Comparison of ENCODE assay signal across 8 cellular contexts in genomic region chr15:44735482-44736260, GRCh38. TPM values are rescaled to one million over a fixed set of nuclear protein-coding genes. Genes with fewer than 3 reads are reported as not detected.
A peak's percentile ranks its signal among the peaks of the same experiment; 100 is the strongest.
DNase-seq lines count a peak whose midpoint lies in the region; ATAC-seq and TF ChIP-seq lines count a peak whose summit lies in the region.

No MANE protein-coding gene starts in this region.

- no peaks in the 10 kb centered on the region for H3K27me3 Mint-ChIP-seq in activated CD8-positive, alpha-beta T cell treated with anti-CD3 and anti-CD28 coated beads, Interleukin-2, amount 10 ng/mL, durations not matched to agents 7 days and 5 days (ENCODE audit: low read depth)

- TF ChIP-seq CTCF in lower lobe of right lung (IDR thresholded peaks at IDR 0.05) (no peak), RWPE1 (conservative IDR thresholded peaks at IDR 0.05; ENCODE audit: low read depth) (no peak)

- H3K36me3 ChIP-seq in lower lobe of right lung (no peaks in the 10 kb centered on the region), urinary bladder (ENCODE audit: insufficient read depth) (peaks cover 2% of the 10 kb centered on the region)

- H3K27ac ChIP-seq in lower lobe of right lung = peak overlapping the region; percentile 78
- H3K27ac ChIP-seq in urinary bladder (ENCODE audit: low read depth) = peak overlapping the region; percentile 52
- H3K27ac ChIP-seq in RWPE1 = no peak overlapping the region

- H3K4me1 ChIP-seq in lower lobe of right lung (peaks cover 25% of the 10 kb centered on the region), urinary bladder (ENCODE audit: insufficient read depth) (no peaks in the 10 kb centered on the region)

- H3K27ac Mint-ChIP-seq in activated CD8-positive, alpha-beta T cell treated with anti-CD3 and anti-CD28 coated beads, Interleukin-2, amount 10 ng/mL, durations not matched to agents 7 days and 5 days = peak overlapping the region; percentile 97

- POLR2A ChIA-PET in activated CD8-positive, alpha-beta T cell treated with anti-CD3 and anti-CD28 coated beads, Interleukin-2, amount 10 ng/mL, durations not matched to agents 7 days and 5 days (lab: Charles Lee) = interaction anchor here (0.6 to 21.4 kb wide), 12 partner anchors 8 to 199 kb away, joined by 3 to 2005 read pairs (median 6); partner anchors contain the start of genes B2M, EIF3J, PATL2 and SPG11
- POLR2A ChIA-PET in RWPE1 (lab: Yijun Ruan, JAX; ENCODE audit: low non-redundant PET) = no interaction called here

- H3K27me3 ChIP-seq in lower lobe of right lung (ENCODE audit: low read depth) = no peaks in the 10 kb centered on the region

- H3K9me3 Mint-ChIP-seq in activated CD8-positive, alpha-beta T cell treated with anti-CD3 and anti-CD28 coated beads, Interleukin-2, amount 10 ng/mL, durations not matched to agents 7 days and 5 days (ENCODE audit: insufficient read depth) = no peaks in the 10 kb centered on the region

- H3K4me3 Mint-ChIP-seq in activated CD8-positive, alpha-beta T cell treated with anti-CD3 and anti-CD28 coated beads, Interleukin-2, amount 10 ng/mL, durations not matched to agents 7 days and 5 days = peak overlapping the region; percentile 78

- ATAC-seq in HG02884 (IDR thresholded peaks at IDR 0.05; ENCODE audit: unreplicated experiment) (peak; percentile 42), lower lobe of right lung (peak; percentile 67 to 84)
- ATAC-seq in activated CD8-positive, alpha-beta T cell treated with anti-CD3 and anti-CD28 coated beads, Interleukin-2, amount 10 ng/mL, durations not matched to agents 7 days and 5 days = peak; percentile 52

- H3K4me3 ChIP-seq in lower lobe of right lung = peak overlapping the region; percentile 0
- no peak overlapping the region for H3K4me3 ChIP-seq in urinary bladder (ENCODE audit: low read depth, low read length)

- DNase-seq in CD1c-positive myeloid dendritic cell (ENCODE audit: extremely low spot score) = peak; percentile 93
- peak; percentile 60 for DNase-seq in activated CD8-positive, alpha-beta T cell treated with anti-CD3 and anti-CD28 coated beads, Interleukin-2, amount 10 ng/mL, durations not matched to agents 7 days and 5 days
- DNase-seq in lower lobe of right lung = no peak
- DNase-seq in SHP77 (lab: John Stamatoyannopoulos, UW) = no peak
- no peak for DNase-seq in RWPE1 (ENCODE audit: low spot score)
- no peak for DNase-seq in EL

- CTCF ChIA-PET in activated CD8-positive, alpha-beta T cell treated with anti-CD3 and anti-CD28 coated beads, Interleukin-2, amount 10 ng/mL, durations not matched to agents 7 days and 5 days (lab: Charles Lee) = interaction anchor here (0.6 to 7.0 kb wide), 23 partner anchors 9 to 193 kb away, joined by 3 to 301 read pairs (median 6); partner anchors contain the start of genes B2M, PATL2 and SPG11
- CTCF ChIA-PET in RWPE1 (lab: Yijun Ruan, JAX) = interaction anchor here (0.9 to 1.6 kb wide), 4 partner anchors 23 to 150 kb away, joined by 3 to 8 read pairs (median 4); no protein-coding TSS in a partner anchor

- H3K4me1 Mint-ChIP-seq in activated CD8-positive, alpha-beta T cell treated with anti-CD3 and anti-CD28 coated beads, Interleukin-2, amount 10 ng/mL, durations not matched to agents 7 days and 5 days (ENCODE audit: low read depth) = peaks cover 72% of the 10 kb centered on the region

- H3K9me3 ChIP-seq in lower lobe of right lung = no peaks in the 10 kb centered on the region

- H3K36me3 Mint-ChIP-seq in activated CD8-positive, alpha-beta T cell treated with anti-CD3 and anti-CD28 coated beads, Interleukin-2, amount 10 ng/mL, durations not matched to agents 7 days and 5 days (ENCODE audit: low read depth) = peaks cover 24% of the 10 kb centered on the region

- intact Hi-C loops in lower lobe of right lung (cut with DNase I) = loop anchor here (10.0 kb wide), 1 partner anchor 71 kb away; the partner anchor contains the start of gene SPG11

- 45% methylated on average over 8 of the region's 8 CpGs for WGBS in urinary bladder

RNA-seq across cellular contexts. Expression of gene TRIM69, which starts 0.7 kb away (rescaled TPM):
- 10 to 100 TPM; 53.0 to 59.5 TPM for total RNA-seq in activated CD8-positive, alpha-beta T cell treated with anti-CD3 and anti-CD28 coated beads, Interleukin-2, amount 10 ng/mL, durations not matched to agents 7 days and 5 days
- total RNA-seq in lower lobe of right lung = 27.2 TPM
- 22.0 TPM for total RNA-seq in urinary bladder
- polyA plus RNA-seq in urinary bladder = 40.8 TPM

RNA-seq across cellular contexts. Expression of gene B2M, which starts 24.4 kb away (rescaled TPM):
- 1,000 to 10,000 TPM; 6,300 to 6,473 TPM for total RNA-seq in activated CD8-positive, alpha-beta T cell treated with anti-CD3 and anti-CD28 coated beads, Interleukin-2, amount 10 ng/mL, durations not matched to agents 7 days and 5 days
- total RNA-seq in lower lobe of right lung = 4,741 TPM
- 1,910 TPM for total RNA-seq in urinary bladder
- 3,964 TPM for polyA plus RNA-seq in urinary bladder

RNA-seq across cellular contexts. Expression of gene PATL2, which starts 24.5 kb away (rescaled TPM):
- total RNA-seq in activated CD8-positive, alpha-beta T cell treated with anti-CD3 and anti-CD28 coated beads, Interleukin-2, amount 10 ng/mL, durations not matched to agents 7 days and 5 days = 10 to 100 TPM; 27.4 to 29.6 TPM
- total RNA-seq in lower lobe of right lung = 4.5 TPM
- total RNA-seq in urinary bladder = 1.7 TPM
- polyA plus RNA-seq in urinary bladder = 0.57 TPM

Comparison
In these comparisons a context has a peak if more than half of its experiments do, and no peak if none do; other contexts are left out.
1. DNase-seq: peak in CD1c-positive myeloid dendritic cell (single experiment) and activated CD8-positive, alpha-beta T cell treated with anti-CD3 and anti-CD28 coated beads, Interleukin-2, amount 10 ng/mL, durations not matched to agents 7 days and 5 days (single experiment); none in lower lobe of right lung (single experiment), SHP77 (0 of 2), RWPE1 (single experiment) and EL (single experiment).
2. Peak in every context shown above with its lines, with median percentiles within 50 percentile points of each other: ATAC-seq.